ENCODE assay signal across 23 cellular contexts in genomic region chr12:101628669-101629068, GRCh38. TPM values are rescaled to one million over a fixed set of nuclear protein-coding genes. Genes with fewer than 3 reads are reported as not detected.
"Had no signal": no experiment of that assay in that cellular context is flagged by ENCODE, and none has a peak within 500 bp of the region (broad histone marks: within the 10 kb centered on the region; RNA-seq: fewer than 3 reads in every experiment).

No MANE protein-coding gene starts in this region.

- DNase-seq: KBM-7, NCI-H1048, NCI-H1105, NCI-H1417, NCI-H1436 treated with DMSO at 0.1 percent for 48 hours, NCI-H1694, NCI-H187 treated with DMSO at 0.1 percent for 48 hours, NCI-H2029 treated with DMSO at 0.1 percent for 48 hours, NCI-H226, NCI-H446, NCI-H510A, NCI-H524 treated with DMSO at 0.1 percent for 48 hours, NCI-H69, NCI-H774, Right ventricle myocardium superior, RPMI8226 had no signal

- H3K36me3 Mint-ChIP-seq: IgD-negative memory B cell had no signal

- H3K27me3 Mint-ChIP-seq: IgD-negative memory B cell had no signal

- ATAC-seq: SK-N-SH treated with all-trans-retinoic acid at 6 μM for 48 hours had no signal

- FAIRE-seq: HTR-8/SVneo, RCC 7860 had no signal

- H3K9me3 Mint-ChIP-seq: IgD-negative memory B cell had no signal

- H3K27ac ChIP-seq: HL-60 had no signal

- H3K4me3 Mint-ChIP-seq: IgD-negative memory B cell had no signal

RNA-seq across cellular contexts. Expression of gene MYBPC1, which starts 33.9 kb away (rescaled TPM):
- total RNA-seq: LHCN-M2, SK-MEL-5 had no signal
- polyA plus RNA-seq: IgD-negative memory B cell had no signal
